20 cellular contexts compared by ENCODE assay signal in the genomic region with DNA sequence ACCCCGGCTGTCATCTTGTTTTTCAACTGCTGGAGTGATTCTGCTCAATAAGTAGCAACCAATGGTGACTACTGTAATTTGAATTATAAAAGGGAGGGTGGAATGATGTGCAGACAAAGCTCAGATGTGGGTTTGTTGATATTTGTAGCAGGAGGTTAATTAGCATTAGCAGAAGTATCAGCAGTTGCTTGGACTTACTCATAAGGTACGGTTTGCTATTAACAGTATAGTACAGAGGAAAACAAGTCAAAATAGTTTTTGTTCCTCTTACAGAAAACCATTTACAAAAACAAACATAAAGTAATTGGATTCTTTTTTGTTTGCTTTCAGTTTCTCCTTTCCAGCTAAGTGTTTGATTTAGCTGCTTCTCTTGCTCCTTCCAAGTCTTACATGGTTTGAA.
A peak's percentile ranks its signal among the peaks of the same experiment; 100 is the strongest.
DNase-seq lines count a peak whose midpoint lies in the region; ATAC-seq and TF ChIP-seq lines count a peak whose summit lies in the region.
"Had no signal": no experiment of that assay in that cellular context is flagged by ENCODE, and none has a peak within 500 bp of the region (broad histone marks: within the 10 kb centered on the region; RNA-seq: fewer than 3 reads in every experiment).

No MANE protein-coding gene starts in this region.

- intact Hi-C loops in thyroid gland (cut with DNase I) = no loop called here

- H3F3A ChIP-seq in MM.1S (ENCODE audit: insufficient read depth, low read length) (no peaks in the 10 kb centered on the region), neural progenitor cell (ENCODE audit: low read depth) (no peaks in the 10 kb centered on the region)

- H3K27me3 Mint-ChIP-seq in WTC11 (ENCODE audit: low read depth) = no peaks in the 10 kb centered on the region
- H3K27me3 Mint-ChIP-seq in neural progenitor cell (ENCODE audit: insufficient read depth, low read depth) = no peaks in the 10 kb centered on the region

- H3K4me1 ChIP-seq in MM.1S (ENCODE audit: low read length) (no peaks in the 10 kb centered on the region), neural progenitor cell (peaks cover 18% of the 10 kb centered on the region), thyroid gland (no peaks in the 10 kb centered on the region)

- CTCF ChIA-PET in WTC11 (lab: Charles Lee) = no interaction called here

- H3K36me3 ChIP-seq in MM.1S (replicated peaks; ENCODE audit: insufficient read depth, low read length) (no peaks in the 10 kb centered on the region), neural progenitor cell (no peaks in the 10 kb centered on the region), thyroid gland (no peaks in the 10 kb centered on the region)

- H3K9ac ChIP-seq in MM.1S (ENCODE audit: low read length) (no peak overlapping the region), neural progenitor cell (no peak overlapping the region)

- H3K4me3 Mint-ChIP-seq in WTC11 (no peak overlapping the region), neural progenitor cell (no peak overlapping the region)
- H3K4me3 Mint-ChIP-seq: T-helper 1 cell treated with Interleukin-12 subunit alpha and Interleukin-12 subunit beta and Interleukin-4 antibody, amounts not matched to agents 30 μg/mL and 1 μg/mL, for 36 hours had no signal

- H3K27ac ChIP-seq in MM.1S (ENCODE audit: low read length) (no peak overlapping the region), neural progenitor cell (no peak overlapping the region), thyroid gland (no peak overlapping the region)
- H3K27ac ChIP-seq: PC-9 had no signal

- 54 to 55% methylated on average over 2 of the region's 2 CpGs for WGBS in thyroid gland, 2 donors

- no peaks in the 10 kb centered on the region for H4K20me1 ChIP-seq in MM.1S (ENCODE audit: insufficient read depth, low read length)
- no peaks in the 10 kb centered on the region for H4K20me1 ChIP-seq in neural progenitor cell (ENCODE audit: low read depth)

- H3K36me3 Mint-ChIP-seq in WTC11 = no peaks in the 10 kb centered on the region
- no peaks in the 10 kb centered on the region for H3K36me3 Mint-ChIP-seq in neural progenitor cell

- H2AFZ ChIP-seq in MM.1S (ENCODE audit: low read length) = no peak overlapping the region
- peak overlapping the region; percentile 1 for H2AFZ ChIP-seq in neural progenitor cell (replicated peaks)
- H2AFZ ChIP-seq: PC-9 had no signal

- H3K4me2 ChIP-seq in MM.1S (ENCODE audit: low read depth, low read length) (peak overlapping the region; percentile 29; the same call in 1 of the 2 replicates), neural progenitor cell (peak overlapping the region; percentile 43)
- H3K4me2 ChIP-seq: PC-9 had no signal

- peak; percentile 6 for DNase-seq in MM.1S
- no peak for DNase-seq in WTC11 (ENCODE audit: low spot score)
- no peak for DNase-seq in neural progenitor cell (ENCODE audit: low spot score)
- no peak for DNase-seq in DMS 273 treated with DMSO at 0.1 percent for 48 hours (lab: John Stamatoyannopoulos, UW)
- no peak for DNase-seq in thyroid gland
- DNase-seq: C1 segment of cervical spinal cord, DND-41, KBM-7, MV-4-11, NCI-H1417, NCI-H187 treated with DMSO at 0.1 percent for 48 hours, NCI-H2171, NCI-H446, NCI-H748 treated with DMSO at 0.1 percent for 48 hours, PC-9 had no signal

- H3K4me3 ChIP-seq in MM.1S (ENCODE audit: low read length) = no peak overlapping the region
- no peak overlapping the region for H3K4me3 ChIP-seq in neural progenitor cell
- no peak overlapping the region for H3K4me3 ChIP-seq in thyroid gland (replicated peaks in 1 of 3)
- H3K4me3 ChIP-seq: PC-9 had no signal

- TF ChIP-seq CTCF in MM.1S (IDR thresholded peaks at IDR 0.05; ENCODE audit: low read length) (no peak), WTC11 (IDR thresholded peaks at IDR 0.05) (no peak), neural progenitor cell (IDR thresholded peaks at IDR 0.05) (no peak), thyroid gland (IDR thresholded peaks at IDR 0.05) (no peak)

- H3K4me1 Mint-ChIP-seq in WTC11 = peaks cover 38% of the 10 kb centered on the region
- H3K4me1 Mint-ChIP-seq in neural progenitor cell = no peaks in the 10 kb centered on the region

- TF ChIP-seq POLR2A in thyroid gland (IDR thresholded peaks at IDR 0.05) = no peak

- no peaks in the 10 kb centered on the region for H3K9me2 ChIP-seq in MM.1S (replicated peaks; ENCODE audit: insufficient read depth, low read length)

- H3K27me3 ChIP-seq in MM.1S (replicated peaks; ENCODE audit: insufficient read depth, low read length) (no peaks in the 10 kb centered on the region), neural progenitor cell (no peaks in the 10 kb centered on the region), thyroid gland (no peaks in the 10 kb centered on the region)

- POLR2A ChIA-PET in WTC11 (lab: Charles Lee) = no interaction called here

- no peaks in the 10 kb centered on the region for H3K79me2 ChIP-seq in MM.1S (ENCODE audit: low read length)
- no peaks in the 10 kb centered on the region for H3K79me2 ChIP-seq in neural progenitor cell (ENCODE audit: low read depth)

- H3K9me3 ChIP-seq in MM.1S (replicated peaks; ENCODE audit: insufficient read depth, low read length) (no peaks in the 10 kb centered on the region), neural progenitor cell (ENCODE audit: low read depth) (no peaks in the 10 kb centered on the region), thyroid gland (no peaks in the 10 kb centered on the region)

- peak overlapping the region; percentile 80 for H3K27ac Mint-ChIP-seq in WTC11
- H3K27ac Mint-ChIP-seq in neural progenitor cell = no peak overlapping the region
- H3K27ac Mint-ChIP-seq: T-helper 1 cell treated with Interleukin-12 subunit alpha and Interleukin-12 subunit beta and Interleukin-4 antibody, amounts not matched to agents 30 μg/mL and 1 μg/mL, for 36 hours had no signal

- H3K9me3 Mint-ChIP-seq in WTC11 = peaks cover 4% of the 10 kb centered on the region
- H3K9me3 Mint-ChIP-seq in neural progenitor cell = no peaks in the 10 kb centered on the region

- ATAC-seq in GM21360 (IDR thresholded peaks at IDR 0.05; ENCODE audit: unreplicated experiment) = peak; percentile 75
- peak; percentile 48 for ATAC-seq in WTC11
- no peak for ATAC-seq in HG03378 (IDR thresholded peaks at IDR 0.05; ENCODE audit: unreplicated experiment)
- no peak for ATAC-seq in GM19324 (IDR thresholded peaks at IDR 0.05; ENCODE audit: low FRiP score, unreplicated experiment)
- ATAC-seq: HepG2 had no signal

TF ChIP-seq in WTC11, 78 proteins besides CTCF, POLR2A, EP300 and RAD21:
- TF ChIP-seq, protein P1, sequence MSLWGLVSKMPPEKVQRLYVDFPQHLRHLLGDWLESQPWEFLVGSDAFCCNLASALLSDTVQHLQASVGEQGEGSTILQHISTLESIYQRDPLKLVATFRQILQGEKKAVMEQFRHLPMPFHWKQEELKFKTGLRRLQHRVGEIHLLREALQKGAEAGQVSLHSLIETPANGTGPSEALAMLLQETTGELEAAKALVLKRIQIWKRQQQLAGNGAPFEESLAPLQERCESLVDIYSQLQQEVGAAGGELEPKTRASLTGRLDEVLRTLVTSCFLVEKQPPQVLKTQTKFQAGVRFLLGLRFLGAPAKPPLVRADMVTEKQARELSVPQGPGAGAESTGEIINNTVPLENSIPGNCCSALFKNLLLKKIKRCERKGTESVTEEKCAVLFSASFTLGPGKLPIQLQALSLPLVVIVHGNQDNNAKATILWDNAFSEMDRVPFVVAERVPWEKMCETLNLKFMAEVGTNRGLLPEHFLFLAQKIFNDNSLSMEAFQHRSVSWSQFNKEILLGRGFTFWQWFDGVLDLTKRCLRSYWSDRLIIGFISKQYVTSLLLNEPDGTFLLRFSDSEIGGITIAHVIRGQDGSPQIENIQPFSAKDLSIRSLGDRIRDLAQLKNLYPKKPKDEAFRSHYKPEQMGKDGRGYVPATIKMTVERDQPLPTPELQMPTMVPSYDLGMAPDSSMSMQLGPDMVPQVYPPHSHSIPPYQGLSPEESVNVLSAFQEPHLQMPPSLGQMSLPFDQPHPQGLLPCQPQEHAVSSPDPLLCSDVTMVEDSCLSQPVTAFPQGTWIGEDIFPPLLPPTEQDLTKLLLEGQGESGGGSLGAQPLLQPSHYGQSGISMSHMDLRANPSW (CRISPR knock-in tag; conservative IDR thresholded peaks at IDR 0.05; ENCODE audit: low read depth) = no peak
- TF ChIP-seq, protein P2, sequence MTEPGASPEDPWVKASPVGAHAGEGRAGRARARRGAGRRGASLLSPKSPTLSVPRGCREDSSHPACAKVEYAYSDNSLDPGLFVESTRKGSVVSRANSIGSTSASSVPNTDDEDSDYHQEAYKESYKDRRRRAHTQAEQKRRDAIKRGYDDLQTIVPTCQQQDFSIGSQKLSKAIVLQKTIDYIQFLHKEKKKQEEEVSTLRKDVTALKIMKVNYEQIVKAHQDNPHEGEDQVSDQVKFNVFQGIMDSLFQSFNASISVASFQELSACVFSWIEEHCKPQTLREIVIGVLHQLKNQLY (CRISPR knock-in tag; IDR thresholded peaks at IDR 0.05) = no peak
- no peak for TF ChIP-seq SMAD4 (CRISPR knock-in tag; IDR thresholded peaks at IDR 0.05)
TF ChIP-seq in WTC11: peak in this region for 0.

Comparison
In these comparisons a context has a peak if more than half of its experiments do, and no peak if none do; other contexts are left out.
1. ATAC-seq: peak in GM21360 (single experiment) and WTC11 (single experiment); none in HG03378 (single experiment) and GM19324 (single experiment).